Comparison of ENCODE assay signal across 1 cellular context in the genomic region with DNA sequence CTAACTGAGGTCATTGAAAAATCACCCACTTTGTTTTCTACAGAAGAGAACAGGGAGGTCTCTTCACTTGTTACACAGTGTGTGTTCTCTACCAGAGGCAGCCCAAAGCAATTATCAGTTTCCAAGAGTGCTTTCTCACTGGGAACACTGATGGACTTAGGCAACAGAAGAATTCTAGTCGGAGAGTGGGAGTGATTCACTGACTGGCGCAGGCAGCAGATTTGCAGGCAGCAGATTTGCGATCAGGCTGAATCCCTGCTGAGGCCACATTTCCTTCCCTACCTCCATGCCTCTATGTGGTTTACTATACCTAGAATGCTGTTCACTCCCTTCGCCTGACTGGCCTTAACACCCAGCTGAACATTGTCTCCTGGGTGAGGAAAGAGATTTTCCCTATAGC.
TF ChIP-seq lines count a peak whose summit lies in the region.

No MANE protein-coding gene starts in this region.

TF ChIP-seq in GM12878, 131 proteins besides CTCF, POLR2A, EP300 and RAD21 (continued from another document):
- TF ChIP-seq, protein P1, sequence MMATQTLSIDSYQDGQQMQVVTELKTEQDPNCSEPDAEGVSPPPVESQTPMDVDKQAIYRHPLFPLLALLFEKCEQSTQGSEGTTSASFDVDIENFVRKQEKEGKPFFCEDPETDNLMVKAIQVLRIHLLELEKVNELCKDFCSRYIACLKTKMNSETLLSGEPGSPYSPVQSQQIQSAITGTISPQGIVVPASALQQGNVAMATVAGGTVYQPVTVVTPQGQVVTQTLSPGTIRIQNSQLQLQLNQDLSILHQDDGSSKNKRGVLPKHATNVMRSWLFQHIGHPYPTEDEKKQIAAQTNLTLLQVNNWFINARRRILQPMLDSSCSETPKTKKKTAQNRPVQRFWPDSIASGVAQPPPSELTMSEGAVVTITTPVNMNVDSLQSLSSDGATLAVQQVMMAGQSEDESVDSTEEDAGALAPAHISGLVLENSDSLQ (IDR thresholded peaks at IDR 0.05): no peak
- TF ChIP-seq NR2F1 (conservative IDR thresholded peaks at IDR 0.05) (no peak), SMAD1 (IDR thresholded peaks at IDR 0.05; ENCODE audit: low read depth, partially characterized antibody) (no peak), SUPT20H (IDR thresholded peaks at IDR 0.05; ENCODE audit: borderline replicate concordance, control insufficient read depth, low read depth, low read length) (no peak), ZSCAN29 (IDR thresholded peaks at IDR 0.05) (no peak), NBN (IDR thresholded peaks at IDR 0.05) (no peak), NR2C1 (IDR thresholded peaks at IDR 0.05) (no peak), MXI1 (IDR thresholded peaks at IDR 0.05; ENCODE audit: low read depth, low read length) (no peak), ZNF24 (IDR thresholded peaks at IDR 0.05) (no peak), TCF7 (IDR thresholded peaks at IDR 0.05; ENCODE audit: borderline replicate concordance) (no peak)
